Comparison of ENCODE assay signal across 14 cellular contexts in genomic region chr5:179258922-179259730, GRCh38.
DNase-seq lines count a peak whose midpoint lies in the region; ATAC-seq and TF ChIP-seq lines count a peak whose summit lies in the region.
"Had no signal": no experiment of that assay in that cellular context is flagged by ENCODE, and none has a peak within 500 bp of the region (broad histone marks: within the 10 kb centered on the region; RNA-seq: fewer than 3 reads in every experiment).

No MANE protein-coding gene starts in this region.

- no peak for ATAC-seq in activated CD8-positive, alpha-beta T cell treated with anti-CD3 and anti-CD28 coated beads, Interleukin-2, amount 10 ng/mL, durations not matched to agents 7 days and 5 days
- ATAC-seq in HG02852 (IDR thresholded peaks at IDR 0.05; ENCODE audit: unreplicated experiment) = no peak

- peaks cover 11% of the 10 kb centered on the region for H3K36me3 Mint-ChIP-seq in HFFc6 (ENCODE audit: low read depth)
- no peaks in the 10 kb centered on the region for H3K36me3 Mint-ChIP-seq in activated CD8-positive, alpha-beta T cell treated with anti-CD3 and anti-CD28 coated beads, Interleukin-2, amount 10 ng/mL, durations not matched to agents 7 days and 5 days (ENCODE audit: low read depth)

- TF ChIP-seq CTCF in HFFc6 (IDR thresholded peaks at IDR 0.05) (no peak), dorsolateral prefrontal cortex (IDR thresholded peaks at IDR 0.05 in 54 of 56, conservative IDR thresholded peaks at IDR 0.05 in 2 of 56; ENCODE audit: low read depth in 1 of 56, partially characterized antibody in 56 of 56) (no peak)

- H3K27me3 Mint-ChIP-seq in HFFc6 (ENCODE audit: insufficient read depth) = peaks cover 3% of the 10 kb centered on the region
- no peaks in the 10 kb centered on the region for H3K27me3 Mint-ChIP-seq in activated CD8-positive, alpha-beta T cell treated with anti-CD3 and anti-CD28 coated beads, Interleukin-2, amount 10 ng/mL, durations not matched to agents 7 days and 5 days (ENCODE audit: low read depth)

- peaks cover 17% of the 10 kb centered on the region for H3K4me1 Mint-ChIP-seq in HFFc6 (ENCODE audit: low read depth)
- H3K4me1 Mint-ChIP-seq in activated CD8-positive, alpha-beta T cell treated with anti-CD3 and anti-CD28 coated beads, Interleukin-2, amount 10 ng/mL, durations not matched to agents 7 days and 5 days (ENCODE audit: low read depth) = no peaks in the 10 kb centered on the region

- DNase-seq in AG08396 (ENCODE audit: low spot score) (peak; percentile 89), HFFc6 (peak; percentile 68), dorsolateral prefrontal cortex (peak in 6 of 10 donors; percentile 1 to 38 (median 24)), myocyte (ENCODE audit: low read depth) (peak; percentile 82), hypothalamus (lab: John Stamatoyannopoulos, UW) (no peak)
- DNase-seq in activated CD8-positive, alpha-beta T cell treated with anti-CD3 and anti-CD28 coated beads, Interleukin-2, amount 10 ng/mL, durations not matched to agents 7 days and 5 days = no peak
- DNase-seq in stimulated activated CD4-positive, alpha-beta T cell treated with anti-CD3 and anti-CD28 coated beads, Interleukin-2, amount 100 ng/mL, for 48 hours = no peak
- DNase-seq: activated CD4-positive, alpha-beta T cell treated with anti-CD3 and anti-CD28 coated beads, Interleukin-2, amount 50 U/mL, for 48 hours; NCI-H1105 treated with DMSO at 0.1 percent for 48 hours; NCI-H82; occipital lobe had no signal

- intact Hi-C loops in dorsolateral prefrontal cortex (cut with DNase I) = loop anchor here in 1 of 2 donors (10.0 kb wide), 1 partner anchor 236 kb away; no protein-coding TSS in a partner anchor

- H3K27me3 ChIP-seq in dorsolateral prefrontal cortex = peaks cover 0 to under 1% (median 0%) of the 10 kb centered on the region in 45 donors

- no peak overlapping the region for H3K27ac ChIP-seq in dorsolateral prefrontal cortex
- H3K27ac ChIP-seq: SK-N-MC had no signal

- no peak overlapping the region; the same call in 1 of the 2 replicates for H3K4me3 Mint-ChIP-seq in HFFc6
- H3K4me3 Mint-ChIP-seq in activated CD8-positive, alpha-beta T cell treated with anti-CD3 and anti-CD28 coated beads, Interleukin-2, amount 10 ng/mL, durations not matched to agents 7 days and 5 days = no peak overlapping the region

- no peak overlapping the region for H3K4me3 ChIP-seq in dorsolateral prefrontal cortex
- H3K4me3 ChIP-seq: HAP-1, SK-N-MC had no signal

- H3K27ac Mint-ChIP-seq in HFFc6 = peak overlapping the region; percentile 55
- H3K27ac Mint-ChIP-seq in activated CD8-positive, alpha-beta T cell treated with anti-CD3 and anti-CD28 coated beads, Interleukin-2, amount 10 ng/mL, durations not matched to agents 7 days and 5 days = no peak overlapping the region

- CTCF ChIA-PET in activated CD8-positive, alpha-beta T cell treated with anti-CD3 and anti-CD28 coated beads, Interleukin-2, amount 10 ng/mL, durations not matched to agents 7 days and 5 days (lab: Charles Lee) = no interaction called here

- no peaks in the 10 kb centered on the region for H3K9me3 Mint-ChIP-seq in HFFc6
- no peaks in the 10 kb centered on the region for H3K9me3 Mint-ChIP-seq in activated CD8-positive, alpha-beta T cell treated with anti-CD3 and anti-CD28 coated beads, Interleukin-2, amount 10 ng/mL, durations not matched to agents 7 days and 5 days (ENCODE audit: insufficient read depth)

- POLR2A ChIA-PET in activated CD8-positive, alpha-beta T cell treated with anti-CD3 and anti-CD28 coated beads, Interleukin-2, amount 10 ng/mL, durations not matched to agents 7 days and 5 days (lab: Charles Lee) = no interaction called here

Comparison
In these comparisons a context has a peak if more than half of its experiments do, and no peak if none do; other contexts are left out.
1. DNase-seq: peak in AG08396 (single experiment), HFFc6 (single experiment), dorsolateral prefrontal cortex (6 of 10) and myocyte (single experiment); none in activated CD8-positive, alpha-beta T cell treated with anti-CD3 and anti-CD28 coated beads, Interleukin-2, amount 10 ng/mL, durations not matched to agents 7 days and 5 days (single experiment), hypothalamus (0 of 51) and stimulated activated CD4-positive, alpha-beta T cell treated with anti-CD3 and anti-CD28 coated beads, Interleukin-2, amount 100 ng/mL, for 48 hours (0 of 2).